In genomic region chr10:100998991-100999741, GRCh38 we compare ENCODE assay signal across 1 cellular context.
TF ChIP-seq lines count a peak whose summit lies in the region.

No MANE protein-coding gene starts in this region.

TF ChIP-seq in IMR-90, 13 proteins besides CTCF, POLR2A, EP300 and RAD21:
- peak; percentile 58 for TF ChIP-seq SMC3 (IDR thresholded peaks at IDR 0.05; ENCODE audit: low read depth, low read length)
- no peak for TF ChIP-seq RCOR1 (IDR thresholded peaks at IDR 0.05; ENCODE audit: insufficient replicate concordance, low read length)
- no peak for TF ChIP-seq MAFK (IDR thresholded peaks at IDR 0.05; ENCODE audit: low read depth, low read length)
- TF ChIP-seq MAZ (IDR thresholded peaks at IDR 0.05; ENCODE audit: borderline replicate concordance, low read depth, low read length) = peak; percentile 82
- no peak for TF ChIP-seq BHLHE40 (IDR thresholded peaks at IDR 0.05; ENCODE audit: low read depth, low read length)
- no peak; the same call in 1 of the 2 replicates for TF ChIP-seq MXI1 (IDR thresholded peaks at IDR 0.05; ENCODE audit: borderline replicate concordance, low read depth, low read length)
